8 cellular contexts compared by ENCODE assay signal in the genomic region with DNA sequence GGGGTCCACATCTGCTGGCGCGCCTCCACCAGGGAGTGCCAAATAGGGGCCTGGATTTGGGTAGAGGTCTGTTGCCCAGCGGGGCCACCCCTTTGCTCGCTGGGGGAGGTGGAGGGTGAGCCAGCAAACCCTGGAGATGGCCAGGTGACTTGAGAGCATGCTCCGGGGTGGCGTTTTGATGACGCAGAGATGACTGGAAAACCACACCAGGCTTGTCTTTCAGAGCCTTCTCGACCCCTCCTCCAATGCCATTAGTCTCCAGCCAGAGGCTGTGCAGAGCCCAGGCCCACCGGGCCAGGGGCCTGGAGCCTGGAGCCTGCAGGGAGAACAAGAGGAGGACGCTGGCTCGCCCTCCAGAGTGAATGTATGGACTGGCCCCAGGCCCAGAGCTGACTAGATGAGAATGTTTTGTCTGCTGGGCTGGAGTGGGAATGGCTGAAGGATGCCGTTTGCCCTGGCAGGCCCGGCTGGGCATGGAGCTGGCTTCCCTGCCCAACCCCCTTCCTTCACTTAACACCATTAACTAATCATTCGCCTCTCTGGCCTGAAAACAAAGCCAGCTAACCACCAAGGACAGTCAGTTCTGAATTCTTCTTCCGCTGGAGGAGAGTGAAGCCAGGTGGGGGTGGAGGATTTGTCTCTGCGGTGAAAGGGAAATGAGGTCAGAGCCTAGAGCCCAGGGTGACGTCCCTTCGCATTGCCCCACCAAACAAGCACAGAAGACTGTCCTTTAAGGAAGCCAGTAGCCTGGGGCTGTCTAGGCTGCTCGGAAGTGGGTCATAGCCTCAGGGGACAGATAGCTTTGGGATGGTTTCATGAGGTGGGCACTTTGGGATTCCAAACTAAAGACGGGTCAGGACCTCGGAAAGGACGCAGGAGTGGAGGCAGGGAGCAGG. TPM values are rescaled to one million over a fixed set of nuclear protein-coding genes. Genes with fewer than 3 reads are reported as not detected.
DNase-seq lines count a peak whose midpoint lies in the region; ATAC-seq, FAIRE-seq and TF ChIP-seq lines count a peak whose summit lies in the region.

No MANE protein-coding gene starts in this region.

- H3K27me3 ChIP-seq in Panc1 (ENCODE audit: control insufficient read depth, insufficient read depth, low read length) (no peaks in the 10 kb centered on the region), endothelial cell of umbilical vein (ENCODE audit: control insufficient read depth in 2 of 2, insufficient read depth in 2 of 2, low read length in 2 of 2) (no peaks in the 10 kb centered on the region), osteoblast (ENCODE audit: insufficient read depth, low read length) (no peaks in the 10 kb centered on the region)

- FAIRE-seq in endothelial cell of umbilical vein (lab: Jason Lieb, UNC), result peak; percentile 97

- CTCF ChIA-PET in Panc1 (lab: Charles Lee) (interaction anchor here (0.5 to 1.1 kb wide), 6 partner anchors 10 to 223 kb away, joined by 3 to 12 read pairs (median 4); a partner anchor contains a TSS), endothelial cell of umbilical vein (lab: Charles Lee) (interaction anchor here (0.7 to 15.9 kb wide), 5 partner anchors 11 to 224 kb away, joined by 3 to 301 read pairs (median 17); a partner anchor contains a TSS)

- dilution Hi-C loops in endothelial cell of umbilical vein (cut with MboI; ENCODE audit: extremely low pct_ligation_motif_present, low sequenced_read_pairs), result no loop called here

- H2AFZ ChIP-seq in endothelial cell of umbilical vein (ENCODE audit: low read depth, low read length), result no peak overlapping the region
- peak overlapping the region; percentile 90 for H2AFZ ChIP-seq in osteoblast (ENCODE audit: low read length)

- BruUV-seq in Panc1 (replicated peaks; lab: Mats Ljungman, UMichigan), result no TSS peak
- BruUV-seq in endothelial cell of umbilical vein (replicated peaks; lab: Mats Ljungman, UMichigan), result no TSS peak

- no peaks in the 10 kb centered on the region for H3K9me1 ChIP-seq in endothelial cell of umbilical vein (replicated peaks; ENCODE audit: control insufficient read depth, extremely low read depth, insufficient read depth, low read length)

- ATAC-seq in Panc1 (peak; percentile 4; the same call in 1 of the 2 replicates), HG03342 (IDR thresholded peaks at IDR 0.05; ENCODE audit: unreplicated experiment) (no peak), HG02884 (IDR thresholded peaks at IDR 0.05; ENCODE audit: unreplicated experiment) (no peak), GM21619 (IDR thresholded peaks at IDR 0.05; ENCODE audit: unreplicated experiment) (no peak)

- H3K27ac ChIP-seq in Panc1 (ENCODE audit: low read length) (peak overlapping the region; percentile 78), endothelial cell of umbilical vein (ENCODE audit: insufficient read depth, low read depth, low read length) (peak overlapping the region; percentile 93), osteoblast (ENCODE audit: low read depth, low read length) (peak overlapping the region; percentile 92)

- TF ChIP-seq CTCF in Panc1 (IDR thresholded peaks at IDR 0.05), result no peak
- TF ChIP-seq CTCF in endothelial cell of umbilical vein (IDR thresholded peaks at IDR 0.05; ENCODE audit: extremely low read depth in 1 of 2, insufficient read depth in 1 of 2, low read depth in 1 of 2, low read length in 2 of 2), result no peak
- no peak for TF ChIP-seq CTCF in osteoblast (IDR thresholded peaks at IDR 0.05; ENCODE audit: extremely low read depth, low read depth, low read length)

- H4K20me1 ChIP-seq in endothelial cell of umbilical vein (replicated peaks; ENCODE audit: control insufficient read depth, extremely low read depth, insufficient read depth, low read length) (no peaks in the 10 kb centered on the region), osteoblast (ENCODE audit: insufficient read depth, low read length) (no peaks in the 10 kb centered on the region)

- DNase-seq in NCI-H82 (lab: John Stamatoyannopoulos, UW), result peak; percentile 35
- no peak for DNase-seq in NCI-H82 treated with DMSO at 0.1 percent for 48 hours (lab: John Stamatoyannopoulos, UW; ENCODE audit: unreplicated experiment)
- no peak for DNase-seq in Panc1 (ENCODE audit: low read depth, low spot score)
- peak; percentile 81 for DNase-seq in endothelial cell of umbilical vein (ENCODE audit: low read depth, low spot score)
- DNase-seq in osteoblast (ENCODE audit: insufficient read length, low spot score, missing footprints), result peak; percentile 99

- peak; percentile 66 for TF ChIP-seq POLR2A in endothelial cell of umbilical vein (IDR thresholded peaks at IDR 0.05; ENCODE audit: low read depth, low read length)

- in situ Hi-C loops in Panc1 (cut with HindIII; ENCODE audit: low pct_unique_long_range_greater_than_20kb, low sequenced_read_pairs), result no loop called here

- H3K9ac ChIP-seq in endothelial cell of umbilical vein (replicated peaks; ENCODE audit: extremely low read depth, insufficient read depth, low read length), result peak overlapping the region; percentile 61

- H3K4me1 ChIP-seq in Panc1 (ENCODE audit: control insufficient read depth, insufficient read depth, low read length), result peaks cover 52% of the 10 kb centered on the region
- H3K4me1 ChIP-seq in endothelial cell of umbilical vein (ENCODE audit: control insufficient read depth, extremely low read depth, insufficient read depth, low read length), result peaks cover 67% of the 10 kb centered on the region
- peaks cover 56% of the 10 kb centered on the region for H3K4me1 ChIP-seq in osteoblast (ENCODE audit: insufficient read depth, low read length)

- intact Hi-C loops in Panc1 (cut with micrococcal nuclease; ENCODE audit: unreplicated experiment) (no loop called here), endothelial cell of umbilical vein (cut with micrococcal nuclease) (loop anchor here (5.0 kb wide), 2 partner anchors 251 to 406 kb away; a partner anchor contains a TSS)

- peak overlapping the region; percentile 6 for H3K4me2 ChIP-seq in endothelial cell of umbilical vein (ENCODE audit: insufficient read depth, low read length)
- peak overlapping the region; percentile 66 for H3K4me2 ChIP-seq in osteoblast (ENCODE audit: insufficient read depth, low read length)

- H3K79me2 ChIP-seq in endothelial cell of umbilical vein (ENCODE audit: control insufficient read depth, insufficient read depth, low read length) (peaks cover 40% of the 10 kb centered on the region), osteoblast (ENCODE audit: insufficient read depth, low read length) (no peaks in the 10 kb centered on the region)

- 0 out of 4 replicates have a peak overlapping the region, but pooled peaks of 1 of the 2 experiments have one; percentile 9 for H3K4me3 ChIP-seq in Panc1 (ENCODE audit: low read depth in 2 of 2, low read length in 2 of 2)
- H3K4me3 ChIP-seq in endothelial cell of umbilical vein (replicated peaks in 1 of 3; ENCODE audit: insufficient read depth in 1 of 3, low read depth in 1 of 3, low read length in 3 of 3), result no peak overlapping the region
- H3K4me3 ChIP-seq in osteoblast (ENCODE audit: insufficient read depth, low read length), result peak overlapping the region; percentile 20

- H3K36me3 ChIP-seq in Panc1 (ENCODE audit: control insufficient read depth, insufficient read depth, low read length) (no peaks in the 10 kb centered on the region), endothelial cell of umbilical vein (ENCODE audit: control insufficient read depth in 2 of 2, extremely low read depth in 1 of 2, insufficient read depth in 2 of 2, low read length in 2 of 2) (peaks cover 3 to 12% of the 10 kb centered on the region in 2 experiments), osteoblast (ENCODE audit: insufficient read depth, low read length) (peaks cover 5% of the 10 kb centered on the region)

- H3K9me3 ChIP-seq in Panc1 (ENCODE audit: control insufficient read depth, insufficient read depth, low read depth, low read length), result no peaks in the 10 kb centered on the region
- H3K9me3 ChIP-seq in endothelial cell of umbilical vein (replicated peaks; ENCODE audit: control insufficient read depth, insufficient read depth, low read length), result no peaks in the 10 kb centered on the region
- no peaks in the 10 kb centered on the region for H3K9me3 ChIP-seq in osteoblast (ENCODE audit: low read depth, low read length)

- POLR2A ChIA-PET in Panc1 (lab: Charles Lee) (interaction anchor here (1.7 kb wide), 1 partner anchor 20 kb away, joined by 4 read pairs; no protein-coding TSS in a partner anchor), endothelial cell of umbilical vein (lab: Charles Lee) (interaction anchor here (1.1 to 2.6 kb wide), 4 partner anchors 10 to 224 kb away, joined by 9 to 18 read pairs (median 14); a partner anchor contains a TSS)

RNA-seq across cellular contexts. Expression of a gene that starts 1.6 kb away (rescaled TPM):
- total RNA-seq in Panc1 (2021; ENCODE audit: unreplicated experiment) (27.2 TPM), endothelial cell of umbilical vein (1,012 and 1,027 TPM in 2 replicates), osteoblast (11.2 and 14.1 TPM in 2 replicates)
- 27.9 TPM for polyA plus RNA-seq in Panc1 (2012; ENCODE audit: insufficient read length)
- 2,543 and 3,419 TPM in 2 replicates for polyA plus RNA-seq in endothelial cell of umbilical vein
- polyA plus RNA-seq in endothelial cell of umbilical vein (2011; cell fraction: cytosol; rRNA removed), result 1,288 and 1,700 TPM in 2 replicates
- polyA plus RNA-seq in endothelial cell of umbilical vein (2011; cell fraction: nucleus; rRNA removed), result 682 and 1,132 TPM in 2 replicates
- polyA plus RNA-seq in endothelial cell of umbilical vein (2012), result 548 and 754 TPM in 2 replicates
- 817 and 903 TPM in 2 replicates for polyA minus RNA-seq in endothelial cell of umbilical vein
- polyA minus RNA-seq in endothelial cell of umbilical vein (2011; cell fraction: cytosol; rRNA and poly(A)+ RNA removed), result 69.6 TPM
- polyA minus RNA-seq in endothelial cell of umbilical vein (2011; cell fraction: nucleus; rRNA and poly(A)+ RNA removed), result 242 and 367 TPM in 2 replicates

RNA-seq across cellular contexts. Expression of a gene that starts 15.8 kb away (rescaled TPM):
- total RNA-seq in Panc1 (2021; ENCODE audit: unreplicated experiment) (69.0 TPM), endothelial cell of umbilical vein (37.9 and 40.1 TPM in 2 replicates), osteoblast (4.0 and 5.0 TPM in 2 replicates)
- 58.5 TPM for polyA plus RNA-seq in Panc1 (2012; ENCODE audit: insufficient read length)
- 41.6 and 43.8 TPM in 2 replicates for polyA plus RNA-seq in endothelial cell of umbilical vein
- polyA plus RNA-seq in endothelial cell of umbilical vein (2011; cell fraction: cytosol; rRNA removed), result 35.5 and 38.1 TPM in 2 replicates
- 15.7 and 17.7 TPM in 2 replicates for polyA plus RNA-seq in endothelial cell of umbilical vein (2011; cell fraction: nucleus; rRNA removed)
- polyA plus RNA-seq in endothelial cell of umbilical vein (2012), result 29.3 and 37.9 TPM in 2 replicates
- 44.3 and 46.7 TPM in 2 replicates for polyA minus RNA-seq in endothelial cell of umbilical vein
- polyA minus RNA-seq in endothelial cell of umbilical vein (2011; cell fraction: cytosol; rRNA and poly(A)+ RNA removed), result 31.6 TPM
- 16.9 and 20.4 TPM in 2 replicates for polyA minus RNA-seq in endothelial cell of umbilical vein (2011; cell fraction: nucleus; rRNA and poly(A)+ RNA removed)

RNA-seq across cellular contexts. Expression of a gene that starts 22.2 kb away (rescaled TPM):
- total RNA-seq in Panc1 (2021; ENCODE audit: unreplicated experiment) (not detected), endothelial cell of umbilical vein (126 and 130 TPM in 2 replicates), osteoblast (35.9 and 41.3 TPM in 2 replicates)
- polyA plus RNA-seq in Panc1 (2012; ENCODE audit: insufficient read length), result not detected
- 201 and 228 TPM in 2 replicates for polyA plus RNA-seq in endothelial cell of umbilical vein
- 125 and 160 TPM in 2 replicates for polyA plus RNA-seq in endothelial cell of umbilical vein (2011; cell fraction: cytosol; rRNA removed)
- polyA plus RNA-seq in endothelial cell of umbilical vein (2011; cell fraction: nucleus; rRNA removed), result 72.0 and 76.7 TPM in 2 replicates
- polyA plus RNA-seq in endothelial cell of umbilical vein (2012), result 98.8 and 155 TPM in 2 replicates
- 59.9 and 63.7 TPM in 2 replicates for polyA minus RNA-seq in endothelial cell of umbilical vein
- not detected for polyA minus RNA-seq in endothelial cell of umbilical vein (2011; cell fraction: cytosol; rRNA and poly(A)+ RNA removed)
- 11.6 and 24.3 TPM in 2 replicates for polyA minus RNA-seq in endothelial cell of umbilical vein (2011; cell fraction: nucleus; rRNA and poly(A)+ RNA removed)

RNA-seq across cellular contexts. Expression of a gene that starts 28.0 kb away (rescaled TPM):
- total RNA-seq in Panc1 (2021; ENCODE audit: unreplicated experiment) (not detected), endothelial cell of umbilical vein (not detected in 2 replicates), osteoblast (not detected in 2 replicates)
- not detected for polyA plus RNA-seq in Panc1 (2012; ENCODE audit: insufficient read length)
- polyA plus RNA-seq in endothelial cell of umbilical vein, result 0.03 and 0.08 TPM in 2 replicates
- polyA plus RNA-seq in endothelial cell of umbilical vein (2011; cell fraction: cytosol; rRNA removed), result 0.03 and 0.09 TPM in 2 replicates
- polyA plus RNA-seq in endothelial cell of umbilical vein (2011; cell fraction: nucleus; rRNA removed), result 0.04 TPM in 2 replicates
- polyA plus RNA-seq in endothelial cell of umbilical vein (2012), result not detected in 2 replicates
- polyA minus RNA-seq in endothelial cell of umbilical vein, result 0.11 TPM in 1 of 2 replicates, not detected in the other
- not detected for polyA minus RNA-seq in endothelial cell of umbilical vein (2011; cell fraction: cytosol; rRNA and poly(A)+ RNA removed)
- not detected in 2 replicates for polyA minus RNA-seq in endothelial cell of umbilical vein (2011; cell fraction: nucleus; rRNA and poly(A)+ RNA removed)

Comparison
In these comparisons a context has a peak if more than half of its experiments do, and no peak if none do; other contexts are left out.
1. DNase-seq: peak in NCI-H82 (single experiment), endothelial cell of umbilical vein (single experiment) and osteoblast (single experiment); none in NCI-H82 treated with DMSO at 0.1 percent for 48 hours (single experiment) and Panc1 (single experiment).
2. RNA of a gene that starts 1.6 kb away (total RNA-seq): 1,012 to 1,027 TPM in endothelial cell of umbilical vein; 27.2 TPM in Panc1 (single experiment) and 11.2 to 14.1 TPM in osteoblast; every median in the first group is over 10 times any median in the second.
3. RNA of a gene that starts 22.2 kb away (total RNA-seq): 126 to 130 TPM in endothelial cell of umbilical vein and 35.9 to 41.3 TPM in osteoblast; not detected in Panc1 (single experiment); every median in the first group is over 10 times any median in the second.
4. Peak in every context shown above with its lines, with median percentiles within 50 percentile points of each other: H3K27ac ChIP-seq.